Comparison of ENCODE assay signal across 11 cellular contexts in genomic region chr1:54459714-54460113, GRCh38. TPM values are rescaled to one million over a fixed set of nuclear protein-coding genes. Genes with fewer than 3 reads are reported as not detected.
A peak's percentile ranks its signal among the peaks of the same experiment; 100 is the strongest.
DNase-seq lines count a peak whose midpoint lies in the region; ATAC-seq and TF ChIP-seq lines count a peak whose summit lies in the region.
"Had no signal": no experiment of that assay in that cellular context is flagged by ENCODE, and none has a peak within 500 bp of the region (broad histone marks: within the 10 kb centered on the region; RNA-seq: fewer than 3 reads in every experiment).

No MANE protein-coding gene starts in this region.

- no peaks in the 10 kb centered on the region for H3K27me3 Mint-ChIP-seq in endodermal cell (ENCODE audit: insufficient read depth)
- H3K27me3 Mint-ChIP-seq in activated T-helper 1 cell treated with anti-CD3 and anti-CD28 coated beads, Interleukin-12 subunit alpha, Interleukin-12 subunit beta, Interleukin-2, Interleukin-4 antibody, amounts not matched to agents 30 ng/mL and 10 ng/mL and 1 ng/mL, durations not matched to agents 14 hours and 24 hours and 36 hours (ENCODE audit: insufficient read depth): peaks cover 4% of the 10 kb centered on the region

- no peaks in the 10 kb centered on the region for H3K36me3 ChIP-seq in BLaER1
- no peaks in the 10 kb centered on the region for H3K36me3 ChIP-seq in endodermal cell (ENCODE audit: control insufficient read depth, insufficient read depth, low read length)
- H3K36me3 ChIP-seq: breast epithelium had no signal

- H3K27ac Mint-ChIP-seq in endodermal cell: no peak overlapping the region
- no peak overlapping the region for H3K27ac Mint-ChIP-seq in activated T-helper 1 cell treated with anti-CD3 and anti-CD28 coated beads, Interleukin-12 subunit alpha, Interleukin-12 subunit beta, Interleukin-2, Interleukin-4 antibody, amounts not matched to agents 30 ng/mL and 10 ng/mL and 1 ng/mL, durations not matched to agents 14 hours and 24 hours and 36 hours
- H3K27ac Mint-ChIP-seq: memory B cell had no signal

- H3K27ac ChIP-seq in BLaER1: peak overlapping the region; percentile 71
- peak overlapping the region; percentile 36 for H3K27ac ChIP-seq in endodermal cell (ENCODE audit: low read depth, low read length)
- H3K27ac ChIP-seq: breast epithelium had no signal

- ATAC-seq in HG03378 (IDR thresholded peaks at IDR 0.05; ENCODE audit: unreplicated experiment): no peak

- no peaks in the 10 kb centered on the region for H3K36me3 Mint-ChIP-seq in endodermal cell (ENCODE audit: low read depth)
- no peaks in the 10 kb centered on the region for H3K36me3 Mint-ChIP-seq in activated T-helper 1 cell treated with anti-CD3 and anti-CD28 coated beads, Interleukin-12 subunit alpha, Interleukin-12 subunit beta, Interleukin-2, Interleukin-4 antibody, amounts not matched to agents 30 ng/mL and 10 ng/mL and 1 ng/mL, durations not matched to agents 14 hours and 24 hours and 36 hours (ENCODE audit: low read depth)
- H3K36me3 Mint-ChIP-seq: memory B cell had no signal

- H3K27me3 ChIP-seq in BLaER1 (no peaks in the 10 kb centered on the region), endodermal cell (ENCODE audit: control insufficient read depth, insufficient read depth, low read length, poor library complexity, severe bottlenecking) (no peaks in the 10 kb centered on the region)
- H3K27me3 ChIP-seq: breast epithelium had no signal

- no peak for TF ChIP-seq CTCF in endodermal cell (conservative IDR thresholded peaks at IDR 0.05)

- intact Hi-C loops in activated T-helper 1 cell treated with anti-CD3 and anti-CD28 coated beads, Interleukin-12 subunit alpha, Interleukin-12 subunit beta, Interleukin-2, Interleukin-4 antibody, amounts not matched to agents 30 ng/mL and 10 ng/mL and 1 ng/mL, durations not matched to agents 14 hours and 24 hours and 36 hours (cut with micrococcal nuclease): no loop called here

- 56% methylated on average over 5 of the region's 5 CpGs; no CpG with 5 or more reads in 1 of the 2 experiments for WGBS in endodermal cell (ENCODE audit: insufficient coverage in 1 of 2, insufficient read length in 1 of 2), 2 experiments

- H3K4me3 Mint-ChIP-seq in endodermal cell: no peak overlapping the region
- H3K4me3 Mint-ChIP-seq in activated T-helper 1 cell treated with anti-CD3 and anti-CD28 coated beads, Interleukin-12 subunit alpha, Interleukin-12 subunit beta, Interleukin-2, Interleukin-4 antibody, amounts not matched to agents 30 ng/mL and 10 ng/mL and 1 ng/mL, durations not matched to agents 14 hours and 24 hours and 36 hours: no peak overlapping the region
- H3K4me3 Mint-ChIP-seq: memory B cell had no signal

- H3K4me1 ChIP-seq in BLaER1: peaks cover 65% of the 10 kb centered on the region
- H3K4me1 ChIP-seq in endodermal cell (ENCODE audit: control insufficient read depth, insufficient read depth, low read length): peaks cover 10% of the 10 kb centered on the region
- H3K4me1 ChIP-seq: breast epithelium had no signal

- DNase-seq in DMS79 treated with DMSO at 0.1 percent for 48 hours (lab: John Stamatoyannopoulos, UW) (peak; percentile 38), NCI-H69 (lab: John Stamatoyannopoulos, UW) (peak; percentile 84), endodermal cell (no peak), A172 (ENCODE audit: low spot score) (no peak), C1 segment of cervical spinal cord (lab: John Stamatoyannopoulos, UW) (no peak)
- no peak for DNase-seq in activated T-helper 1 cell treated with anti-CD3 and anti-CD28 coated beads, Interleukin-12 subunit alpha, Interleukin-12 subunit beta, Interleukin-2, Interleukin-4 antibody, amounts not matched to agents 30 ng/mL and 10 ng/mL and 1 ng/mL, durations not matched to agents 14 hours and 24 hours and 36 hours (ENCODE audit: low spot score)
- DNase-seq: erythroblast had no signal

- H4K20me1 ChIP-seq in BLaER1: no peaks in the 10 kb centered on the region

- H3K9me3 ChIP-seq in BLaER1 (no peaks in the 10 kb centered on the region), endodermal cell (ENCODE audit: control insufficient read depth, low read length) (no peaks in the 10 kb centered on the region)
- H3K9me3 ChIP-seq: breast epithelium had no signal

- peak overlapping the region; percentile 88 for H3K4me2 ChIP-seq in BLaER1

- H3K9ac ChIP-seq in BLaER1 (peak overlapping the region; percentile 53; the same call in 1 of the 2 replicates), endodermal cell (ENCODE audit: extremely low read depth, low read length, poor library complexity, severe bottlenecking) (no peak overlapping the region)

- H3K4me3 ChIP-seq in BLaER1 (peak overlapping the region; percentile 34; the same call in 1 of the 2 replicates), endodermal cell (ENCODE audit: low read length) (no peak overlapping the region)
- H3K4me3 ChIP-seq: breast epithelium had no signal

- no peaks in the 10 kb centered on the region for H3K9me3 Mint-ChIP-seq in endodermal cell
- no peaks in the 10 kb centered on the region for H3K9me3 Mint-ChIP-seq in activated T-helper 1 cell treated with anti-CD3 and anti-CD28 coated beads, Interleukin-12 subunit alpha, Interleukin-12 subunit beta, Interleukin-2, Interleukin-4 antibody, amounts not matched to agents 30 ng/mL and 10 ng/mL and 1 ng/mL, durations not matched to agents 14 hours and 24 hours and 36 hours

- H3K4me1 Mint-ChIP-seq in endodermal cell: peaks cover 42% of the 10 kb centered on the region
- H3K4me1 Mint-ChIP-seq in activated T-helper 1 cell treated with anti-CD3 and anti-CD28 coated beads, Interleukin-12 subunit alpha, Interleukin-12 subunit beta, Interleukin-2, Interleukin-4 antibody, amounts not matched to agents 30 ng/mL and 10 ng/mL and 1 ng/mL, durations not matched to agents 14 hours and 24 hours and 36 hours (ENCODE audit: low read depth): peaks cover 39% of the 10 kb centered on the region
- H3K4me1 Mint-ChIP-seq: memory B cell had no signal

RNA-seq across cellular contexts. Expression of gene SSBP3, which starts 53.5 kb away (rescaled TPM):
- 100 to 1,000 TPM; 342 TPM for total RNA-seq in endodermal cell
- polyA plus RNA-seq in endodermal cell (2013, experiment 1 of 2): 245 TPM
- 232 TPM for polyA plus RNA-seq in endodermal cell (2013, experiment 2 of 2)
- total RNA-seq in A172 (2014; rRNA removed; shearing (Covaris generic)): 14.1 and 19.4 TPM in 2 replicates
- total RNA-seq in activated T-helper 1 cell treated with anti-CD3 and anti-CD28 coated beads, Interleukin-12 subunit alpha, Interleukin-12 subunit beta, Interleukin-2, Interleukin-4 antibody, amounts not matched to agents 30 ng/mL and 10 ng/mL and 1 ng/mL, durations not matched to agents 14 hours and 24 hours and 36 hours: 98.0 and 110 TPM in 2 replicates

Comparison
In these comparisons a context has a peak if more than half of its experiments do, and no peak if none do; other contexts are left out.
1. DNase-seq: peak in DMS79 treated with DMSO at 0.1 percent for 48 hours (single experiment) and NCI-H69 (single experiment); none in endodermal cell (single experiment), A172 (single experiment), activated T-helper 1 cell treated with anti-CD3 and anti-CD28 coated beads, Interleukin-12 subunit alpha, Interleukin-12 subunit beta, Interleukin-2, Interleukin-4 antibody, amounts not matched to agents 30 ng/mL and 10 ng/mL and 1 ng/mL, durations not matched to agents 14 hours and 24 hours and 36 hours (single experiment) and C1 segment of cervical spinal cord (0 of 14).